ENCODE assay signal across 8 cellular contexts in the genomic region with DNA sequence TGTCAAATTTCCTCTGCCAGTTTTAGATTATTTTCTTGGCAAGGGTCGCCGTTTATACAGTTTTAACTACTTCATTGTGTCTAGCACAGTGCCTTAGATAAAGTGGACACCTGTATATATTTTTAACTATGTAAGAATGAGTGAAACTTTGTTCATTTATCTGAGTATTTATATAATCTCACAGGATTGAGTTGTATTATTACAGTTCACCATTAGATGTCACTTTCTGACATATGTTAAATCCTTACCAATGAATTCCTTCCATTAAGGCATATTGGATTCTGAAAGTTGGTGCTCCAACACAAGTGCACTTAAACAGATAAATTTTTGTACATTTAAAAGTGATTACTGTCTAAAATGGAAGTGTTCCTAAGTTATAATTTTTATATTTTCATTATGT. TPM values are rescaled to one million over a fixed set of nuclear protein-coding genes. Genes with fewer than 3 reads are reported as not detected.
DNase-seq lines count a peak whose midpoint lies in the region; ATAC-seq and TF ChIP-seq lines count a peak whose summit lies in the region.

No MANE protein-coding gene starts in this region.

- CTCF ChIA-PET in PC-9 (lab: Charles Lee) = interaction anchor here (0.6 kb wide), 1 partner anchor 142 kb away, joined by 5 read pairs; no protein-coding TSS in a partner anchor

- H3K4me2 ChIP-seq in PC-9 = no peak overlapping the region

- H3K4me1 ChIP-seq in PC-9 (replicated peaks; ENCODE audit: insufficient read depth) (no peaks in the 10 kb centered on the region), tibial nerve (peaks cover 0 to 18% (median 5%) of the 10 kb centered on the region in 4 donors), prostate gland (replicated peaks) (no peaks in the 10 kb centered on the region)

- TF ChIP-seq EP300 in tibial nerve (IDR thresholded peaks at IDR 0.05) = no peak

- H3K27me3 ChIP-seq in PC-9 (ENCODE audit: insufficient read depth, low read depth) (no peaks in the 10 kb centered on the region), tibial nerve (no peaks in the 10 kb centered on the region), prostate gland (replicated peaks; ENCODE audit: insufficient read depth) (no peaks in the 10 kb centered on the region)

- intact Hi-C loops in PC-9 (cut with micrococcal nuclease; ENCODE audit: unreplicated experiment) = loop anchor here (5.0 kb wide), 1 partner anchor 334 kb away; no protein-coding TSS in a partner anchor
- intact Hi-C loops in prostate gland (cut with DNase I) = no loop called here

- H3K27ac ChIP-seq in PC-9 (no peak overlapping the region), tibial nerve (no peak overlapping the region), prostate gland (no peak overlapping the region)

- no peak overlapping the region for H2AFZ ChIP-seq in PC-9

- TF ChIP-seq CTCF in PC-9 (conservative IDR thresholded peaks at IDR 0.05) (peak; percentile 55), tibial nerve (IDR thresholded peaks at IDR 0.05) (peak in 4 of 5 experiments; percentile 27 to 36 (median 31)), prostate gland (IDR thresholded peaks at IDR 0.05) (peak in 2 of 4 experiments; percentile 53 to 54)

- H3K79me2 ChIP-seq in PC-9 (ENCODE audit: low read depth) = no peaks in the 10 kb centered on the region

- H3K4me3 ChIP-seq in PC-9 (no peak overlapping the region), tibial nerve (no peak overlapping the region), prostate gland (no peak overlapping the region)

- H3K9me3 ChIP-seq in PC-9 (ENCODE audit: insufficient read depth, low read depth) (no peaks in the 10 kb centered on the region), tibial nerve (no peaks in the 10 kb centered on the region), prostate gland (no peaks in the 10 kb centered on the region)

- H3K36me3 ChIP-seq in PC-9 (ENCODE audit: low read depth) (no peaks in the 10 kb centered on the region), tibial nerve (peaks cover 0 to 32% (median 7%) of the 10 kb centered on the region in 3 donors), prostate gland (no peaks in the 10 kb centered on the region)

- no peaks in the 10 kb centered on the region for H3F3A ChIP-seq in PC-9 (ENCODE audit: insufficient read depth, low read depth)

- 46 to 48% methylated on average over 2 of the region's 2 CpGs for WGBS in tibial nerve, 2 donors
- 35% methylated on average over 2 of the region's 2 CpGs for WGBS in prostate gland

- H4K20me1 ChIP-seq in PC-9 (ENCODE audit: insufficient read depth) = peaks cover 8% of the 10 kb centered on the region

- POLR2A ChIA-PET in PC-9 (lab: Charles Lee; ENCODE audit: unreplicated experiment) = no interaction called here

- TF ChIP-seq POLR2A in tibial nerve (IDR thresholded peaks at IDR 0.05) = no peak
- no peak for TF ChIP-seq POLR2A in prostate gland (IDR thresholded peaks at IDR 0.05)

- no peak for ATAC-seq in GM18868 (IDR thresholded peaks at IDR 0.05; ENCODE audit: unreplicated experiment)

- DNase-seq in SIG-M5 treated with dmso at 0.1 percent for 504 hours (lab: John Stamatoyannopoulos, UW; ENCODE audit: unreplicated experiment) (peak; percentile 21), SIG-M5 (lab: John Stamatoyannopoulos, UW) (no peak), PC-9 (no peak), fibroblast of the conjunctiva (ENCODE audit: low read depth) (peak; percentile 38), tibial nerve (ENCODE audit: low spot score in 2 of 2) (no peak), prostate gland (ENCODE audit: low spot score) (no peak), iPS-NIHi7 (ENCODE audit: extremely low spot score) (no peak)

- no TSS peak for BruUV-seq in PC-9 (replicated peaks; lab: Mats Ljungman, UMichigan)

- no peaks in the 10 kb centered on the region for H3K9me2 ChIP-seq in PC-9 (ENCODE audit: insufficient read depth)

RNA-seq across cellular contexts. Expression of a gene that starts 43.0 kb away (rescaled TPM):
- total RNA-seq in PC-9 (2021) (51.7 and 54.0 TPM in 2 replicates), tibial nerve (10 to 100 TPM; 66.3 to 80.2 (median 69.2) TPM), prostate gland (10 to 100 TPM; 66.6 to 78.1 TPM)

Comparison
In these comparisons a context has a peak if more than half of its experiments do, and no peak if none do; other contexts are left out.
1. DNase-seq: peak in SIG-M5 treated with dmso at 0.1 percent for 504 hours (single experiment) and fibroblast of the conjunctiva (single experiment); none in SIG-M5 (single experiment), PC-9 (0 of 2), tibial nerve (0 of 2), prostate gland (single experiment) and iPS-NIHi7 (single experiment).